Comparison of ENCODE assay signal across 1 cellular context in genomic region chr3:46978985-46979944, GRCh38.
TF ChIP-seq lines count a peak whose summit lies in the region.

NBEAL2 (plus strand) TSS chr3:46979666; CDS start chr3:46979862, 196 bp downstream.

TF ChIP-seq in K562, 482 proteins besides CTCF, POLR2A, EP300 and RAD21 (continued from another document and continues in another):
- TF ChIP-seq USF1 (CRISPR knock-in tag; IDR thresholded peaks at IDR 0.05), result no peak
- no peak for TF ChIP-seq HNRNPH1 (optimal IDR thresholded peaks at IDR 0.05; ENCODE audit: low read depth, low read length)
- TF ChIP-seq STAG1 (CRISPR knock-in tag; IDR thresholded peaks at IDR 0.05; ENCODE audit: borderline replicate concordance), result no peak
- TF ChIP-seq ZNF592 (IDR thresholded peaks at IDR 0.05), result no peak
- TF ChIP-seq NFIC (IDR thresholded peaks at IDR 0.05), result no peak
- no peak for TF ChIP-seq MGA (IDR thresholded peaks at IDR 0.05)
- 0 out of 2 replicates have a peak, but pooled peaks have one; percentile 29 for TF ChIP-seq CREB3L1 (IDR thresholded peaks at IDR 0.05; ENCODE audit: borderline replicate concordance, low read depth)
- TF ChIP-seq HDGF (IDR thresholded peaks at IDR 0.05), result no peak
- TF ChIP-seq SIX5 (IDR thresholded peaks at IDR 0.05; ENCODE audit: borderline replicate concordance in 1 of 2, insufficient read depth in 1 of 2, low read depth in 1 of 2, low read length in 2 of 2), result no peak
- no peak for TF ChIP-seq SP2 (IDR thresholded peaks at IDR 0.05; ENCODE audit: extremely low read depth, low read depth, low read length, poor library complexity, severe bottlenecking)
- TF ChIP-seq BRF2 (IDR thresholded peaks at IDR 0.05; ENCODE audit: borderline replicate concordance, insufficient read depth, insufficient read length), result no peak
- no peak for TF ChIP-seq PHF21A (IDR thresholded peaks at IDR 0.05; ENCODE audit: borderline replicate concordance, low read depth)
- no peak for TF ChIP-seq ZNF407 (IDR thresholded peaks at IDR 0.05; ENCODE audit: low read depth)
- no peak for TF ChIP-seq ZNF830 (CRISPR knock-in tag; IDR thresholded peaks at IDR 0.05)
- TF ChIP-seq EP400 (IDR thresholded peaks at IDR 0.05), result no peak
- no peak for TF ChIP-seq ESRRB (CRISPR knock-in tag; IDR thresholded peaks at IDR 0.05; ENCODE audit: borderline replicate concordance)
